8 cellular contexts compared by ENCODE assay signal in genomic region chr3:183635107-183635430, GRCh38. TPM values are rescaled to one million over a fixed set of nuclear protein-coding genes. Genes with fewer than 3 reads are reported as not detected.
DNase-seq lines count a peak whose midpoint lies in the region; ATAC-seq, FAIRE-seq and TF ChIP-seq lines count a peak whose summit lies in the region.

No MANE protein-coding gene starts in this region.

- H2BK120ac ChIP-seq in H1 (replicated peaks; ENCODE audit: low read depth, low read length), result no peak overlapping the region

- 0 out of 2 replicates have a peak overlapping the region, but pooled peaks have one; percentile 40 for H3K18ac ChIP-seq in H1 (ENCODE audit: extremely low read depth, low read length)

- POLR2A ChIA-PET in Caco-2 (lab: Charles Lee), result no interaction called here
- POLR2A ChIA-PET in H1 (lab: Charles Lee; ENCODE audit: partially characterized antibody), result interaction anchor here (0.6 to 4.5 kb wide), 14 partner anchors 10 to 101 kb away, joined by 3 to 33 read pairs (median 3); partner anchors contain the start of gene YEATS2

- H3K4me1 ChIP-seq in Caco-2, result no peaks in the 10 kb centered on the region
- no peaks in the 10 kb centered on the region for H3K4me1 ChIP-seq in H1 (replicated peaks in 1 of 4; ENCODE audit: control insufficient read depth in 3 of 4, insufficient read depth in 4 of 4, low read length in 3 of 4)

- no peak overlapping the region for H2AK5ac ChIP-seq in H1 (ENCODE audit: low read depth, low read length)

- no peak overlapping the region for H4K5ac ChIP-seq in H1 (ENCODE audit: insufficient read length, low read depth, low read length)

- 0 out of 2 replicates have a peak overlapping the region, but pooled peaks have one; percentile 82 for H3K27ac ChIP-seq in H1 (ENCODE audit: low read depth, low read length)

- no peak overlapping the region; the same call in 1 of the 2 replicates for H2BK5ac ChIP-seq in H1 (ENCODE audit: low read depth, low read length)

- ATAC-seq in GM19023 (IDR thresholded peaks at IDR 0.05; ENCODE audit: unreplicated experiment), result no peak
- ATAC-seq in HG03095 (IDR thresholded peaks at IDR 0.05; ENCODE audit: unreplicated experiment), result no peak

- H3K23me2 ChIP-seq in H1 (ENCODE audit: low read depth, low read length), result peaks cover 2% of the 10 kb centered on the region; the same call in 1 of the 2 replicates

- H2AFZ ChIP-seq in H1 (ENCODE audit: low read length), result peak overlapping the region; percentile 98

- no peak for TF ChIP-seq EP300 in H1 (IDR thresholded peaks at IDR 0.05; ENCODE audit: borderline replicate concordance in 1 of 2, low read depth in 2 of 2, low read length in 2 of 2)

- H3K79me2 ChIP-seq in H1 (ENCODE audit: control insufficient read depth in 1 of 2, insufficient read depth in 2 of 2, low read length in 2 of 2), result peaks cover 0 to 28% of the 10 kb centered on the region in 2 experiments; a peak in 2 of 4 replicates

- H2BK15ac ChIP-seq in H1 (ENCODE audit: low read length), result no peak overlapping the region

- intact Hi-C loops in Caco-2 (cut with micrococcal nuclease; ENCODE audit: unreplicated experiment), result loop anchor here (5.0 kb wide), 2 partner anchors 132 to 168 kb away; no protein-coding TSS in a partner anchor

- no peak overlapping the region for H3K56ac ChIP-seq in H1 (replicated peaks; ENCODE audit: insufficient read length, low read depth, low read length)

- H3K27ac Mint-ChIP-seq in Caco-2 (ENCODE audit: unreplicated experiment) (peak overlapping the region; percentile 53), osteocyte (ENCODE audit: unreplicated experiment) (peak overlapping the region; percentile 93)

- 9% methylated on average over 9 of the region's 9 CpGs; no CpG with 5 or more reads in 1 of the 2 experiments for WGBS in H1 (ENCODE audit: extremely low coverage in 1 of 2, insufficient coverage in 1 of 2, insufficient read length in 1 of 2, insufficient replicate concordance in 2 of 2, low coverage in 1 of 2, low lambda C conversion rate in 2 of 2, missing lambda C conversion rate in 1 of 2), 2 experiments

- TF ChIP-seq RAD21 in H1 (IDR thresholded peaks at IDR 0.05 in 1 of 2, conservative IDR thresholded peaks at IDR 0.05 in 1 of 2; ENCODE audit: low read depth in 2 of 2, low read length in 2 of 2), result no peak

- TSS peak; percentile 32 for BruUV-seq in Caco-2 (replicated peaks; lab: Mats Ljungman, UMichigan)

- no peak overlapping the region for H4K91ac ChIP-seq in H1 (replicated peaks; ENCODE audit: insufficient read length, low read length)

- H2BK12ac ChIP-seq in H1 (ENCODE audit: low read depth, low read length), result no peak overlapping the region

- H3K9me3 ChIP-seq in Caco-2, result no peaks in the 10 kb centered on the region
- H3K9me3 ChIP-seq in MG63, result no peaks in the 10 kb centered on the region
- H3K9me3 ChIP-seq in H1 (ENCODE audit: insufficient read depth in 2 of 2, low read depth in 1 of 2, low read length in 1 of 2), result no peaks in the 10 kb centered on the region

- no peak for DNase-seq in Caco-2
- no peak for DNase-seq in MG63
- DNase-seq in H1 (ENCODE audit: low read depth in 1 of 2, low spot score in 2 of 2), result no peak
- DNase-seq in osteocyte (ENCODE audit: extremely low spot score, unreplicated experiment), result no peak
- DNase-seq in HuH-7 (ENCODE audit: low spot score), result no peak
- no peak for DNase-seq in NCI-H2227 (lab: John Stamatoyannopoulos, UW; ENCODE audit: unreplicated experiment)

- H3K14ac ChIP-seq in H1 (ENCODE audit: insufficient read length), result no peak overlapping the region

- H3K4me3 Mint-ChIP-seq in Caco-2 (ENCODE audit: unreplicated experiment) (peak overlapping the region; percentile 82), osteocyte (ENCODE audit: unreplicated experiment) (peak overlapping the region; percentile 86)

- no peak overlapping the region for H2BK20ac ChIP-seq in H1 (ENCODE audit: low read length)

- no peak for TF ChIP-seq POLR2A in H1 (IDR thresholded peaks at IDR 0.05; ENCODE audit: control extremely low read depth in 1 of 2, low read depth in 2 of 2, low read length in 2 of 2)

- H3K27me3 ChIP-seq in Caco-2 (replicated peaks; ENCODE audit: control insufficient read depth, insufficient read depth, low read length) (no peaks in the 10 kb centered on the region), MG63 (no peaks in the 10 kb centered on the region), H1 (replicated peaks in 1 of 4; ENCODE audit: control insufficient read depth in 3 of 4, extremely low read depth in 1 of 4, insufficient read depth in 3 of 4, low read length in 3 of 4) (no peaks in the 10 kb centered on the region)

- H3K27me3 Mint-ChIP-seq in Caco-2 (ENCODE audit: insufficient read depth, unreplicated experiment) (no peaks in the 10 kb centered on the region), osteocyte (ENCODE audit: unreplicated experiment) (no peaks in the 10 kb centered on the region)

- no peaks in the 10 kb centered on the region for H3K79me1 ChIP-seq in H1 (ENCODE audit: low read depth, low read length)

- no peak for FAIRE-seq in H1 (lab: Jason Lieb, UNC)

- H3K36me3 ChIP-seq in Caco-2 (ENCODE audit: control insufficient read depth, insufficient read depth, low read length) (no peaks in the 10 kb centered on the region), MG63 (no peaks in the 10 kb centered on the region), H1 (ENCODE audit: control insufficient read depth in 2 of 4, insufficient read depth in 4 of 4, low read length in 3 of 4) (no peaks in the 10 kb centered on the region)

- peak overlapping the region in 3 of 4 experiments; percentile 22 to 63 (median 29); a peak in 4 of 7 replicates for H3K9ac ChIP-seq in H1 (replicated peaks in 1 of 4; ENCODE audit: extremely low read depth in 1 of 4, low read depth in 3 of 4, low read length in 3 of 4)

- H3K4ac ChIP-seq in H1 (replicated peaks; ENCODE audit: insufficient read length, low read depth, low read length), result no peak overlapping the region

- H3K4me2 ChIP-seq in H1 (ENCODE audit: insufficient read depth in 1 of 2, low read depth in 2 of 2, low read length in 2 of 2), result peak overlapping the region; percentile 69 to 77

- peak overlapping the region; percentile 100 for H3K4me3 ChIP-seq in Caco-2 (ENCODE audit: low read depth, low read length)
- H3K4me3 ChIP-seq in MG63, result peak overlapping the region; percentile 96
- peak overlapping the region; percentile 77 to 96 (median 82) for H3K4me3 ChIP-seq in H1 (ENCODE audit: extremely low read depth in 1 of 4, insufficient read depth in 2 of 4, low read depth in 3 of 4, low read length in 4 of 4)

- no peaks in the 10 kb centered on the region for H4K20me1 ChIP-seq in H1 (replicated peaks in 1 of 2; ENCODE audit: control insufficient read depth in 1 of 2, insufficient read depth in 2 of 2, low read length in 2 of 2)

- H3K4me1 Mint-ChIP-seq in Caco-2 (ENCODE audit: low read depth, unreplicated experiment) (peaks cover under 1% of the 10 kb centered on the region), osteocyte (ENCODE audit: unreplicated experiment) (peaks cover 21% of the 10 kb centered on the region)

- H4K8ac ChIP-seq in H1 (ENCODE audit: extremely low read depth, insufficient read depth, low read length), result peak overlapping the region; percentile 17; the same call in 1 of the 2 replicates

- peaks cover 19% of the 10 kb centered on the region for H3K36me3 Mint-ChIP-seq in Caco-2 (ENCODE audit: insufficient read depth, unreplicated experiment)
- no peaks in the 10 kb centered on the region for H3K36me3 Mint-ChIP-seq in osteocyte (ENCODE audit: unreplicated experiment)

- TF ChIP-seq CTCF in Caco-2 (IDR thresholded peaks at IDR 0.05; ENCODE audit: insufficient read depth in 1 of 2, low read depth in 1 of 2, low read length in 1 of 2, severe bottlenecking in 1 of 2, unreplicated experiment in 1 of 2) (no peak), H1 (IDR thresholded peaks at IDR 0.05; ENCODE audit: control extremely low read depth in 1 of 3, insufficient read depth in 1 of 3, low read depth in 1 of 3, low read length in 3 of 3) (no peak), osteocyte (IDR thresholded peaks at IDR 0.05) (no peak)

- CTCF ChIA-PET in Caco-2 (lab: Charles Lee), result interaction anchor here (1.0 to 1.5 kb wide), 2 partner anchors 132 kb away, joined by 3 to 4 read pairs; no protein-coding TSS in a partner anchor
- CTCF ChIA-PET in H1 (lab: Charles Lee; ENCODE audit: partially characterized antibody), result interaction anchor here (0.6 to 1.6 kb wide), 6 partner anchors 17 to 447 kb away, joined by 3 read pairs; no protein-coding TSS in a partner anchor

- H3K9me3 Mint-ChIP-seq in Caco-2 (ENCODE audit: unreplicated experiment), result no peaks in the 10 kb centered on the region
- no peaks in the 10 kb centered on the region for H3K9me3 Mint-ChIP-seq in osteocyte (ENCODE audit: unreplicated experiment)

- H3K23ac ChIP-seq in H1 (ENCODE audit: insufficient read length), result no peak overlapping the region

TF ChIP-seq in H1, 55 proteins besides CTCF, POLR2A, EP300 and RAD21 (continues in another document):
- TF ChIP-seq CTBP2 (IDR thresholded peaks at IDR 0.05; ENCODE audit: borderline replicate concordance, insufficient read depth, insufficient read length, low read length) (no peak), BACH1 (IDR thresholded peaks at IDR 0.05; ENCODE audit: low read length) (no peak), HDAC6 (IDR thresholded peaks at IDR 0.05; ENCODE audit: low read depth, low read length) (no peak), KDM4A (IDR thresholded peaks at IDR 0.05; ENCODE audit: low read depth, low read length, severe bottlenecking) (peak; percentile 53), CBX5 (IDR thresholded peaks at IDR 0.05; ENCODE audit: low read depth, low read length) (no peak), E2F6 (IDR thresholded peaks at IDR 0.05) (peak; percentile 69; the same call in 1 of the 2 replicates), SAP30 (IDR thresholded peaks at IDR 0.05; ENCODE audit: insufficient read depth, insufficient replicate concordance, low read length) (no peak)

RNA-seq across cellular contexts. Expression of gene KLHL24, which starts 0.4 kb away (rescaled TPM):
- 16.8 and 17.6 TPM in 2 replicates for total RNA-seq in Caco-2 (2022)
- 13.4 and 36.8 TPM in 2 replicates for total RNA-seq in MG63 (2014; rRNA removed; shearing (Covaris generic); ENCODE audit: low replicate concordance)
- 33.5 and 36.2 TPM in 2 replicates for total RNA-seq in H1 (2021; fragmentation: NEBNext Ultra II Directional; extraction: Animal tissue kit (Norgen Biotek cat#: 25700))
- polyA plus RNA-seq in H1 (2011; rRNA removed), result 11.2 and 12.5 TPM in 2 replicates
- polyA plus RNA-seq in H1 (2011; cell fraction: cytosol; rRNA removed), result 14.2 TPM
- polyA plus RNA-seq in H1 (2011; cell fraction: nucleus; rRNA removed), result 7.8 TPM
- 11.8 to 14.7 TPM (median 12.9 TPM) in 4 replicates for polyA plus RNA-seq in H1 (2012, experiment 1 of 2)
- polyA plus RNA-seq in H1 (2012, experiment 2 of 2), result 2.4 TPM
- 10.6 TPM for polyA plus RNA-seq in H1 (2013, experiment 1 of 2)
- 9.7 TPM for polyA plus RNA-seq in H1 (2013, experiment 2 of 2)
- 66.1 and 75.7 TPM in 2 replicates for polyA minus RNA-seq in H1 (2011; rRNA and poly(A)+ RNA removed)
- 33.3 TPM for polyA minus RNA-seq in H1 (2011; cell fraction: cytosol; rRNA and poly(A)+ RNA removed)
- 57.9 TPM for polyA minus RNA-seq in H1 (2011; cell fraction: nucleus; rRNA and poly(A)+ RNA removed)
- 101 and 105 TPM in 2 replicates for total RNA-seq in osteocyte
